In genomic region chr22:35552186-35552842, GRCh38 we compare ENCODE assay signal across 9 cellular contexts. TPM values are rescaled to one million over a fixed set of nuclear protein-coding genes. Genes with fewer than 3 reads are reported as not detected.
DNase-seq lines count a peak whose midpoint lies in the region; ATAC-seq and TF ChIP-seq lines count a peak whose summit lies in the region.
"Had no signal": no experiment of that assay in that cellular context is flagged by ENCODE, and none has a peak within 500 bp of the region (broad histone marks: within the 10 kb centered on the region; RNA-seq: fewer than 3 reads in every experiment).

No MANE protein-coding gene starts in this region.

- no peaks in the 10 kb centered on the region for H3K36me3 Mint-ChIP-seq in GM23338 (ENCODE audit: low read depth)
- H3K36me3 Mint-ChIP-seq: IgD-negative memory B cell had no signal

- TF ChIP-seq CTCF in GM23338 (conservative IDR thresholded peaks at IDR 0.05; ENCODE audit: low read depth in 2 of 2) (no peak), SK-N-SH (IDR thresholded peaks at IDR 0.05) (no peak), osteoblast (IDR thresholded peaks at IDR 0.05; ENCODE audit: extremely low read depth, low read depth, low read length) (no peak)

- TF ChIP-seq RAD21 in SK-N-SH (IDR thresholded peaks at IDR 0.05; ENCODE audit: low read length) = no peak

- TF ChIP-seq EP300 in SK-N-SH (IDR thresholded peaks at IDR 0.05; ENCODE audit: borderline replicate concordance in 1 of 2, low read depth in 1 of 2, low read length in 1 of 2) = no peak

- DNase-seq in GM23338 (ENCODE audit: low spot score) (peak; percentile 86), SK-N-SH (peak; percentile 87), osteoblast (ENCODE audit: insufficient read length, low spot score, missing footprints) (peak; percentile 92), GOT3 (lab: John Stamatoyannopoulos, UW) (no peak), C1 segment of cervical spinal cord (lab: John Stamatoyannopoulos, UW) (no peak)
- DNase-seq in activated gamma-delta T cell treated with anti-CD3 and anti-CD28 coated beads, Interleukin-2, amount 50 U/mL, for 16 hours (ENCODE audit: low read depth) = peak; percentile 71

- H3K79me2 ChIP-seq in GM23338 (replicated peaks; ENCODE audit: insufficient read depth) (no peaks in the 10 kb centered on the region), SK-N-SH (ENCODE audit: insufficient read depth) (no peaks in the 10 kb centered on the region), osteoblast (ENCODE audit: insufficient read depth, low read length) (no peaks in the 10 kb centered on the region)

- H3K27me3 ChIP-seq in GM23338 (ENCODE audit: insufficient read depth) (no peaks in the 10 kb centered on the region), SK-N-SH (ENCODE audit: insufficient read depth) (no peaks in the 10 kb centered on the region), osteoblast (ENCODE audit: insufficient read depth, low read length) (no peaks in the 10 kb centered on the region)

- no peaks in the 10 kb centered on the region for H3K9me2 ChIP-seq in GM23338 (ENCODE audit: insufficient read depth)
- H3K9me2 ChIP-seq in SK-N-SH = no peaks in the 10 kb centered on the region

- H3K9ac ChIP-seq in SK-N-SH = no peak overlapping the region

- H3K4me1 ChIP-seq in GM23338 (ENCODE audit: insufficient read depth) (peaks cover 25% of the 10 kb centered on the region), SK-N-SH (ENCODE audit: control insufficient read depth in 1 of 2, insufficient read depth in 2 of 2, low read depth in 1 of 2, low read length in 1 of 2) (peaks cover 0 to 8% of the 10 kb centered on the region in 2 experiments; a peak in 2 of 4 replicates), osteoblast (ENCODE audit: insufficient read depth, low read length) (peaks cover 19% of the 10 kb centered on the region)

- H3K4me3 Mint-ChIP-seq in GM23338 = no peak overlapping the region

- peaks cover 26% of the 10 kb centered on the region for H3K4me1 Mint-ChIP-seq in GM23338

- H3K4me2 ChIP-seq in GM23338 (no peak overlapping the region; the same call in 1 of the 2 replicates), SK-N-SH (no peak overlapping the region), osteoblast (ENCODE audit: insufficient read depth, low read length) (no peak overlapping the region)

- H2AFZ ChIP-seq in GM23338 (peak overlapping the region; percentile 77; the same call in 1 of the 2 replicates), SK-N-SH (ENCODE audit: low read depth) (no peak overlapping the region), osteoblast (ENCODE audit: low read length) (no peak overlapping the region)

- CTCF ChIA-PET in SK-N-SH (lab: Yijun Ruan, JAX) = interaction anchor here (1.1 to 2.8 kb wide), 5 partner anchors 31 to 572 kb away, joined by 3 to 16 read pairs (median 3); no protein-coding TSS in a partner anchor

- no peak overlapping the region for H3K27ac ChIP-seq in GM23338 (ENCODE audit: low read depth)
- no peak overlapping the region for H3K27ac ChIP-seq in SK-N-SH (ENCODE audit: low read depth in 2 of 2, low read length in 1 of 2)
- no peak overlapping the region for H3K27ac ChIP-seq in osteoblast (ENCODE audit: low read depth, low read length)

- H3K36me3 ChIP-seq in GM23338 (ENCODE audit: insufficient read depth) (no peaks in the 10 kb centered on the region), SK-N-SH (replicated peaks in 1 of 2; ENCODE audit: control insufficient read depth in 1 of 2, insufficient read depth in 2 of 2, low read length in 1 of 2) (no peaks in the 10 kb centered on the region), osteoblast (ENCODE audit: insufficient read depth, low read length) (no peaks in the 10 kb centered on the region)

- 0 out of 2 replicates have a peak, but pooled peaks cover 5% of the 10 kb centered on the region for H3F3A ChIP-seq in GM23338 (replicated peaks; ENCODE audit: low read depth)
- H3F3A ChIP-seq in SK-N-SH (replicated peaks; ENCODE audit: insufficient read depth) = no peaks in the 10 kb centered on the region

- peaks cover 23% of the 10 kb centered on the region for H3K27me3 Mint-ChIP-seq in GM23338 (ENCODE audit: insufficient read depth, low read depth, poor library complexity)

- WGBS in SK-N-SH (ENCODE audit: low lambda C conversion rate) = 68% methylated on average over 14 of the region's 14 CpGs

- H3K9me3 Mint-ChIP-seq in GM23338 = no peaks in the 10 kb centered on the region
- H3K9me3 Mint-ChIP-seq: IgD-negative memory B cell had no signal

- 0 out of 2 replicates have a peak overlapping the region, but pooled peaks have one; percentile 58 for H3K27ac Mint-ChIP-seq in GM23338

- ATAC-seq in GM23338 (peak; percentile 57), GM18502 (IDR thresholded peaks at IDR 0.05; ENCODE audit: poor library complexity, unreplicated experiment) (no peak), GM19035 (IDR thresholded peaks at IDR 0.05; ENCODE audit: unreplicated experiment) (no peak)

- POLR2A ChIA-PET in SK-N-SH (lab: Yijun Ruan, JAX) = no interaction called here

- no peak overlapping the region for H3K4me3 ChIP-seq in GM23338
- no peak overlapping the region for H3K4me3 ChIP-seq in SK-N-SH (ENCODE audit: low read depth in 2 of 2, low read length in 1 of 2)
- H3K4me3 ChIP-seq in osteoblast (ENCODE audit: insufficient read depth, low read length) = no peak overlapping the region

- H4K20me1 ChIP-seq in GM23338 (replicated peaks; ENCODE audit: insufficient read depth) (no peaks in the 10 kb centered on the region), SK-N-SH (ENCODE audit: insufficient read depth) (no peaks in the 10 kb centered on the region), osteoblast (ENCODE audit: insufficient read depth, low read length) (no peaks in the 10 kb centered on the region)

- no peaks in the 10 kb centered on the region for H3K9me3 ChIP-seq in SK-N-SH
- no peaks in the 10 kb centered on the region for H3K9me3 ChIP-seq in osteoblast (ENCODE audit: low read depth, low read length)

TF ChIP-seq in GM23338, 12 proteins besides CTCF, POLR2A, EP300 and RAD21 (continues in another document):
- TF ChIP-seq ZNF114 (CRISPR knock-in tag; IDR thresholded peaks at IDR 0.05) (no peak), ZNF331 (CRISPR knock-in tag; IDR thresholded peaks at IDR 0.05; ENCODE audit: low read depth) (no peak), CREB1 (CRISPR knock-in tag; IDR thresholded peaks at IDR 0.05; ENCODE audit: low read depth) (no peak), JUNB (IDR thresholded peaks at IDR 0.05; ENCODE audit: unreplicated experiment) (no peak), EZH2phosphoT487 (IDR thresholded peaks at IDR 0.05; ENCODE audit: unreplicated experiment) (no peak), POLR2AphosphoS5 (IDR thresholded peaks at IDR 0.05; ENCODE audit: low read depth) (no peak), NANOG (IDR thresholded peaks at IDR 0.05; ENCODE audit: borderline replicate concordance) (no peak), STAT1 (IDR thresholded peaks at IDR 0.05; ENCODE audit: unreplicated experiment) (no peak)
- TF ChIP-seq, protein P1, sequence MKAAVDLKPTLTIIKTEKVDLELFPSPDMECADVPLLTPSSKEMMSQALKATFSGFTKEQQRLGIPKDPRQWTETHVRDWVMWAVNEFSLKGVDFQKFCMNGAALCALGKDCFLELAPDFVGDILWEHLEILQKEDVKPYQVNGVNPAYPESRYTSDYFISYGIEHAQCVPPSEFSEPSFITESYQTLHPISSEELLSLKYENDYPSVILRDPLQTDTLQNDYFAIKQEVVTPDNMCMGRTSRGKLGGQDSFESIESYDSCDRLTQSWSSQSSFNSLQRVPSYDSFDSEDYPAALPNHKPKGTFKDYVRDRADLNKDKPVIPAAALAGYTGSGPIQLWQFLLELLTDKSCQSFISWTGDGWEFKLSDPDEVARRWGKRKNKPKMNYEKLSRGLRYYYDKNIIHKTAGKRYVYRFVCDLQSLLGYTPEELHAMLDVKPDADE (IDR thresholded peaks at IDR 0.05) = no peak

TF ChIP-seq in SK-N-SH, 30 proteins besides CTCF, POLR2A, EP300 and RAD21 (continues in another document):
- TF ChIP-seq POLR2AphosphoS5 (IDR thresholded peaks at IDR 0.05; ENCODE audit: low read depth, low read length) = no peak
- no peak for TF ChIP-seq GATA2 (CRISPR knock-in tag; IDR thresholded peaks at IDR 0.05)
- no peak for TF ChIP-seq MAX (IDR thresholded peaks at IDR 0.05; ENCODE audit: low read depth)
- TF ChIP-seq, protein P2, sequence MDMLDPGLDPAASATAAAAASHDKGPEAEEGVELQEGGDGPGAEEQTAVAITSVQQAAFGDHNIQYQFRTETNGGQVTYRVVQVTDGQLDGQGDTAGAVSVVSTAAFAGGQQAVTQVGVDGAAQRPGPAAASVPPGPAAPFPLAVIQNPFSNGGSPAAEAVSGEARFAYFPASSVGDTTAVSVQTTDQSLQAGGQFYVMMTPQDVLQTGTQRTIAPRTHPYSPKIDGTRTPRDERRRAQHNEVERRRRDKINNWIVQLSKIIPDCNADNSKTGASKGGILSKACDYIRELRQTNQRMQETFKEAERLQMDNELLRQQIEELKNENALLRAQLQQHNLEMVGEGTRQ (IDR thresholded peaks at IDR 0.05; ENCODE audit: borderline replicate concordance, low read depth, low read length) = no peak
- TF ChIP-seq ELF1 (IDR thresholded peaks at IDR 0.05) = no peak
- TF ChIP-seq MXI1 (IDR thresholded peaks at IDR 0.05; ENCODE audit: low read depth, low read length) = no peak
- TF ChIP-seq CHD2 (IDR thresholded peaks at IDR 0.05; ENCODE audit: low read length, partially characterized antibody) = no peak
- no peak for TF ChIP-seq RCOR1 (IDR thresholded peaks at IDR 0.05; ENCODE audit: low read length)
- TF ChIP-seq FOSL2 (IDR thresholded peaks at IDR 0.05; ENCODE audit: borderline replicate concordance, low read depth) = no peak
- TF ChIP-seq, protein P3, sequence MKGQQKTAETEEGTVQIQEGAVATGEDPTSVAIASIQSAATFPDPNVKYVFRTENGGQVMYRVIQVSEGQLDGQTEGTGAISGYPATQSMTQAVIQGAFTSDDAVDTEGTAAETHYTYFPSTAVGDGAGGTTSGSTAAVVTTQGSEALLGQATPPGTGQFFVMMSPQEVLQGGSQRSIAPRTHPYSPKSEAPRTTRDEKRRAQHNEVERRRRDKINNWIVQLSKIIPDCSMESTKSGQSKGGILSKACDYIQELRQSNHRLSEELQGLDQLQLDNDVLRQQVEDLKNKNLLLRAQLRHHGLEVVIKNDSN (IDR thresholded peaks at IDR 0.05; ENCODE audit: borderline replicate concordance, low read depth) = no peak
- no peak for TF ChIP-seq GABPA (IDR thresholded peaks at IDR 0.05; ENCODE audit: low read depth)

RNA-seq across cellular contexts. Expression of gene RASD2, which starts 11.7 kb away (rescaled TPM):
- 3.2 and 3.6 TPM in 2 replicates for total RNA-seq in GM23338 (2014; rRNA removed; shearing (Covaris generic))
- polyA plus RNA-seq in GM23338 (2016; fragmentation: Nextera tagmentation; extraction: Ambion mirVana) (1.2 and 1.5 TPM in 2 replicates), SK-N-SH (2012; rRNA removed) (0.13 and 0.30 TPM in 2 replicates)
- polyA plus RNA-seq in SK-N-SH (2012; cell fraction: cytosol; rRNA removed) = 0.10 and 0.21 TPM in 2 replicates
- 0.49 and 0.54 TPM in 2 replicates for polyA plus RNA-seq in SK-N-SH (2012; cell fraction: nucleus; rRNA removed)
- under 0.01 and 0.29 TPM in 2 replicates for total RNA-seq in osteoblast
- polyA plus RNA-seq: IgD-negative memory B cell had no signal

Comparison
In these comparisons a context has a peak if more than half of its experiments do, and no peak if none do; other contexts are left out.
1. DNase-seq: peak in GM23338 (single experiment), SK-N-SH (single experiment), activated gamma-delta T cell treated with anti-CD3 and anti-CD28 coated beads, Interleukin-2, amount 50 U/mL, for 16 hours (single experiment) and osteoblast (single experiment); none in GOT3 (single experiment) and C1 segment of cervical spinal cord (0 of 14).